ENCODE assay signal across 1 cellular context in the genomic region with DNA sequence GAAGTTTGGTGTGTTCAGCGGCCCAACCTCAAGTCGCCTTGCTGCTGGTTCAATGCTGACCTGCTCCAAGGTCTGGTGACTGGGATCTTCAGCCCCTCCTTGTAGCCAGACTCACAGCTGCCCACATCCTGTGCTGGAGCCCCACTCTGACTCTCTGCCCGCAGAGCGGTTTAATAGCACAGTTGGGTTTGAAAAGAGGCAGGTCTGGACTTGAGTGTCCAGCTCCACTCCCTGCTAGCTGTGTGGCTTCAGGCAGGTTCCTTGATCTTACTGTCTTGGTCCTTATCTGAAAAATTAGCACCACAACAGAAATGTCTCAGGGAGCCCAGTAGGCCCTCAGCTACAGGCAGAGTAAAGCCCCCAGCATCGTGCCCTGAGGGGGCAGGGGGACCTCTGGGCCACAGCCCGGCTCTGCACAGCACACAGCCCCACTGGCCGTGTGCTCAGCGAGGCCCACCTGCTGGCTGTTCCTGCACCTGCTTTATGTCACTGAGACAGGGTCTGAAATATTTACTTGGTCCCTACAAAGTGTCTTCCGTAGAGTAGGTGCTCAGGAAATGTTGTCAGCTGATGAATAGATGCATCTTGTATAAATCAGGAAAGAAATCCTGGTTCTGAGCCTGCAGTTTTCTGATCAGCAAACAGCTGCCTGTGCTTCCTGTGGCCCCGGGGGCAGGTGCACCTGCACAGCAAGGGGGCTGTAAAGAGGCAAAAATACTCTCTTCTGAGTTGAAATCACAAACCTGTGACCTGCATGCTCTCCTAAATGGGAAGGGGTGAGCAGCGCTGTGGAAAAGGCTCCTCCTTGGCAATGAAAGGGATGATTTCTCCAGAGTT.
TF ChIP-seq lines count a peak whose summit lies in the region.

No MANE protein-coding gene starts in this region.

TF ChIP-seq in IMR-90, 13 proteins besides CTCF, POLR2A, EP300 and RAD21 (continued from another document):
- TF ChIP-seq FOS (IDR thresholded peaks at IDR 0.05; ENCODE audit: low read depth, low read length): no peak
